Comparison of ENCODE assay signal across 22 cellular contexts in genomic region chr11:45252877-45253276, GRCh38. TPM values are rescaled to one million over a fixed set of nuclear protein-coding genes. Genes with fewer than 3 reads are reported as not detected.
"Had no signal": no experiment of that assay in that cellular context is flagged by ENCODE, and none has a peak within 500 bp of the region (broad histone marks: within the 10 kb centered on the region; RNA-seq: fewer than 3 reads in every experiment).

No MANE protein-coding gene starts in this region.

- H3K4me3 ChIP-seq: body of pancreas, cardiac muscle cell, pancreas, prostate gland, transverse colon had no signal

- H3K4me3 Mint-ChIP-seq: activated CD8-positive, alpha-beta T cell treated with anti-CD3 and anti-CD28 coated beads for 36 hours; effector memory CD8-positive, alpha-beta T cell; naive B cell; nephron progenitor cell; T-helper 17 cell; WTC11 had no signal

- H3K4me1 ChIP-seq: body of pancreas, pancreas, prostate gland, right atrium auricular region, transverse colon had no signal

- H3K9me3 Mint-ChIP-seq: activated CD8-positive, alpha-beta T cell treated with anti-CD3 and anti-CD28 coated beads for 36 hours; activated naive CD4-positive, alpha-beta T cell treated with anti-CD3 and anti-CD28 coated beads, Interleukin-2, amount 50 U/mL, for 72 hours; effector memory CD8-positive, alpha-beta T cell; naive B cell; nephron progenitor cell had no signal

- FAIRE-seq: endothelial cell of umbilical vein, keratinocyte, pancreas had no signal

- H3K27ac Mint-ChIP-seq: activated CD8-positive, alpha-beta T cell treated with anti-CD3 and anti-CD28 coated beads for 36 hours; activated naive CD4-positive, alpha-beta T cell treated with anti-CD3 and anti-CD28 coated beads, Interleukin-2, amount 50 U/mL, for 72 hours; effector memory CD8-positive, alpha-beta T cell; naive B cell; nephron progenitor cell; T-helper 17 cell; WTC11 had no signal

- DNase-seq: activated CD4-positive, alpha-beta T cell treated with anti-CD3 and anti-CD28 coated beads for 1 hour; activated CD4-positive, alpha-beta T cell treated with anti-CD3 and anti-CD28 coated beads, Interleukin-2, amount 50 U/mL, for 1 hour; cortex of kidney; hippocampal formation; mammary epithelial cell; T1000 had no signal

- H3K36me3 Mint-ChIP-seq: activated naive CD4-positive, alpha-beta T cell treated with anti-CD3 and anti-CD28 coated beads, Interleukin-2, amount 50 U/mL, for 72 hours; naive B cell; WTC11 had no signal

- H3K27ac ChIP-seq: body of pancreas, cardiac muscle cell, pancreas, prostate gland, transverse colon had no signal

- H3K9me3 ChIP-seq: body of pancreas, pancreas, prostate gland, right atrium auricular region, transverse colon had no signal

- H3K4me1 Mint-ChIP-seq: naive B cell, T-helper 17 cell had no signal

- H3K36me3 ChIP-seq: cardiac muscle cell, pancreas, prostate gland, right atrium auricular region, transverse colon had no signal

- H3K27me3 ChIP-seq: body of pancreas, cardiac muscle cell, pancreas, right atrium auricular region, transverse colon had no signal

RNA-seq across cellular contexts. Expression of gene SYT13, which starts 33.3 kb away (rescaled TPM):
- total RNA-seq: activated CD8-positive, alpha-beta T cell treated with anti-CD3 and anti-CD28 coated beads for 36 hours; activated naive CD4-positive, alpha-beta T cell treated with anti-CD3 and anti-CD28 coated beads, Interleukin-2, amount 50 U/mL, for 72 hours; endothelial cell of umbilical vein; esophagus mucosa had no signal
